Comparison of ENCODE assay signal across 13 cellular contexts in the genomic region with DNA sequence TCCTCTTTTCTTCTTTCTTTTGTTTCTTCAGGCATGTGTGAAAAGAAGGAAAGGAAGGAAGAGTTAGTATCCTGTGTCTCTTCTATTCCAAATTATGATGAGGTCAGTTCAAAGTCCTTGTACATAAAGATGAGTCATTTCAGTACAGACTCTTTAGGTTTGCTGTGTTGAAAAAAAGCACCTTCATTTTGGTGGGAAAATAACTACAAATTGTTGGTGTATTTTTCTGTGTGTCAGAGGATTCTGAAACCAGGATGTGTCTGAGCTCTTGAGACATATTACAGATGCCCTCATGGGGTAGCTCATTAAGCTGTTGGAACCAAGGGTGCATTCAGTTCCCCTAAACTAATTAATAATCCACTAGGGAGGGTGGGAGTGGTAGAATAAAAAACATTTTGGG. TPM values are rescaled to one million over a fixed set of nuclear protein-coding genes. Genes with fewer than 3 reads are reported as not detected.
DNase-seq lines count a peak whose midpoint lies in the region; ATAC-seq and TF ChIP-seq lines count a peak whose summit lies in the region.
"Had no signal": no experiment of that assay in that cellular context is flagged by ENCODE, and none has a peak within 500 bp of the region (broad histone marks: within the 10 kb centered on the region; RNA-seq: fewer than 3 reads in every experiment).

No MANE protein-coding gene starts in this region.

- no peaks in the 10 kb centered on the region for H3K9me3 Mint-ChIP-seq in activated CD8-positive, alpha-beta T cell treated with anti-CD3 and anti-CD28 coated beads for 36 hours
- no peaks in the 10 kb centered on the region for H3K9me3 Mint-ChIP-seq in activated CD8-positive, alpha-beta T cell treated with anti-CD3 and anti-CD28 coated beads, Interleukin-2, amount 10 ng/mL, durations not matched to agents 7 days and 5 days (ENCODE audit: insufficient read depth)
- H3K9me3 Mint-ChIP-seq: central memory CD8-positive, alpha-beta T cell had no signal

- H3K36me3 Mint-ChIP-seq in activated CD8-positive, alpha-beta T cell treated with anti-CD3 and anti-CD28 coated beads for 36 hours (ENCODE audit: low read depth): no peaks in the 10 kb centered on the region
- H3K36me3 Mint-ChIP-seq in activated CD8-positive, alpha-beta T cell treated with anti-CD3 and anti-CD28 coated beads, Interleukin-2, amount 10 ng/mL, durations not matched to agents 7 days and 5 days (ENCODE audit: low read depth): no peaks in the 10 kb centered on the region

- intact Hi-C loops in activated CD8-positive, alpha-beta T cell treated with anti-CD3 and anti-CD28 coated beads for 36 hours (cut with micrococcal nuclease): no loop called here
- intact Hi-C loops in mucosa of descending colon (cut with DNase I, micrococcal nuclease): no loop called here
- intact Hi-C loops in heart left ventricle (cut with DNase I): no loop called here
- intact Hi-C loops in esophagus squamous epithelium (cut with DNase I): no loop called here

- in situ Hi-C loops in HAP-1 (cut with MboI; ENCODE audit: low sequenced_read_pairs): no loop called here

- H3K27ac Mint-ChIP-seq in activated CD8-positive, alpha-beta T cell treated with anti-CD3 and anti-CD28 coated beads for 36 hours: no peak overlapping the region
- no peak overlapping the region for H3K27ac Mint-ChIP-seq in activated CD8-positive, alpha-beta T cell treated with anti-CD3 and anti-CD28 coated beads, Interleukin-2, amount 10 ng/mL, durations not matched to agents 7 days and 5 days

- no peak for TF ChIP-seq CTCF in activated CD8-positive, alpha-beta T cell treated with anti-CD3 and anti-CD28 coated beads for 36 hours (IDR thresholded peaks at IDR 0.05)
- TF ChIP-seq CTCF in HEK293 (tag by site-specific recombination; IDR thresholded peaks at IDR 0.05) (no peak), mucosa of descending colon (IDR thresholded peaks at IDR 0.05) (no peak), heart left ventricle (IDR thresholded peaks at IDR 0.05) (no peak), esophagus squamous epithelium (IDR thresholded peaks at IDR 0.05) (no peak)

- DNase-seq in activated CD8-positive, alpha-beta T cell treated with anti-CD3 and anti-CD28 coated beads for 36 hours: no peak
- DNase-seq in activated CD8-positive, alpha-beta T cell treated with anti-CD3 and anti-CD28 coated beads, Interleukin-2, amount 10 ng/mL, durations not matched to agents 7 days and 5 days: no peak
- DNase-seq in mucosa of descending colon: no peak
- DNase-seq in heart left ventricle: no peak
- no peak for DNase-seq in HAP-1 (ENCODE audit: low spot score in 2 of 2)
- DNase-seq in esophagus squamous epithelium (lab: John Stamatoyannopoulos, UW): no peak
- DNase-seq: 8988T; activated naive CD4-positive, alpha-beta T cell treated with anti-CD3 and anti-CD28 coated beads, Interleukin-2, amount 50 U/mL, for 16 hours; ovary; upper lobe of right lung had no signal

- H3K4me3 ChIP-seq in HEK293 (ENCODE audit: low read depth, low read length): no peak overlapping the region
- no peak overlapping the region for H3K4me3 ChIP-seq in mucosa of descending colon
- H3K4me3 ChIP-seq in heart left ventricle: no peak overlapping the region
- H3K4me3 ChIP-seq in HAP-1: no peak overlapping the region
- H3K4me3 ChIP-seq in esophagus squamous epithelium: no peak overlapping the region
- H3K4me3 ChIP-seq: ovary, upper lobe of right lung had no signal

- H3K27ac ChIP-seq in HEK293 (ENCODE audit: extremely low read depth, low read depth, low read length): no peak overlapping the region
- H3K27ac ChIP-seq in heart left ventricle: no peak overlapping the region
- H3K27ac ChIP-seq in esophagus squamous epithelium: no peak overlapping the region
- H3K27ac ChIP-seq: ovary, upper lobe of right lung had no signal

- H3K9me3 ChIP-seq in HEK293 (ENCODE audit: control insufficient read depth, insufficient read depth, low read depth, low read length) (no peaks in the 10 kb centered on the region), mucosa of descending colon (no peaks in the 10 kb centered on the region), heart left ventricle (no peaks in the 10 kb centered on the region), HAP-1 (no peaks in the 10 kb centered on the region), esophagus squamous epithelium (no peaks in the 10 kb centered on the region)
- H3K9me3 ChIP-seq: ovary, upper lobe of right lung had no signal

- CTCF ChIA-PET in activated CD8-positive, alpha-beta T cell treated with anti-CD3 and anti-CD28 coated beads for 36 hours (lab: Charles Lee): no interaction called here
- CTCF ChIA-PET in activated CD8-positive, alpha-beta T cell treated with anti-CD3 and anti-CD28 coated beads, Interleukin-2, amount 10 ng/mL, durations not matched to agents 7 days and 5 days (lab: Charles Lee): interaction anchor here (1.0 kb wide), 1 partner anchor 15 kb away, joined by 4 read pairs; no protein-coding TSS in a partner anchor
- CTCF ChIA-PET in HEK293 (lab: Yijun Ruan, JAX): no interaction called here

- H3K4me3 Mint-ChIP-seq in activated CD8-positive, alpha-beta T cell treated with anti-CD3 and anti-CD28 coated beads for 36 hours: no peak overlapping the region
- H3K4me3 Mint-ChIP-seq in activated CD8-positive, alpha-beta T cell treated with anti-CD3 and anti-CD28 coated beads, Interleukin-2, amount 10 ng/mL, durations not matched to agents 7 days and 5 days: no peak overlapping the region
- H3K4me3 Mint-ChIP-seq: central memory CD8-positive, alpha-beta T cell had no signal

- no peaks in the 10 kb centered on the region for H3K36me3 ChIP-seq in HEK293 (ENCODE audit: control insufficient read depth in 2 of 2, insufficient read depth in 1 of 2, low read length in 2 of 2)
- no peaks in the 10 kb centered on the region for H3K36me3 ChIP-seq in mucosa of descending colon (ENCODE audit: low read depth)
- H3K36me3 ChIP-seq in heart left ventricle: no peaks in the 10 kb centered on the region
- H3K36me3 ChIP-seq in HAP-1 (replicated peaks): no peaks in the 10 kb centered on the region
- no peaks in the 10 kb centered on the region for H3K36me3 ChIP-seq in esophagus squamous epithelium
- H3K36me3 ChIP-seq: ovary, upper lobe of right lung had no signal

- POLR2A ChIA-PET in activated CD8-positive, alpha-beta T cell treated with anti-CD3 and anti-CD28 coated beads for 36 hours (lab: Charles Lee): no interaction called here
- POLR2A ChIA-PET in activated CD8-positive, alpha-beta T cell treated with anti-CD3 and anti-CD28 coated beads, Interleukin-2, amount 10 ng/mL, durations not matched to agents 7 days and 5 days (lab: Charles Lee): no interaction called here
- POLR2A ChIA-PET in HEK293 (lab: Yijun Ruan, JAX): interaction anchor here (0.6 to 0.7 kb wide), 2 partner anchors 72 to 218 kb away, joined by 4 read pairs; no protein-coding TSS in a partner anchor

- TF ChIP-seq POLR2A in heart left ventricle (IDR thresholded peaks at IDR 0.05): no peak
- TF ChIP-seq POLR2A in esophagus squamous epithelium (IDR thresholded peaks at IDR 0.05): no peak

- peak; percentile 41 for ATAC-seq in activated CD8-positive, alpha-beta T cell treated with anti-CD3 and anti-CD28 coated beads for 36 hours
- no peak for ATAC-seq in activated CD8-positive, alpha-beta T cell treated with anti-CD3 and anti-CD28 coated beads, Interleukin-2, amount 10 ng/mL, durations not matched to agents 7 days and 5 days
- peak; percentile 73 for ATAC-seq in HG03378 (IDR thresholded peaks at IDR 0.05; ENCODE audit: unreplicated experiment)
- peak; percentile 32 for ATAC-seq in mucosa of descending colon
- ATAC-seq in heart left ventricle: no peak
- ATAC-seq: upper lobe of right lung had no signal

- H3K4me1 ChIP-seq in HEK293 (ENCODE audit: control insufficient read depth, insufficient read depth, low read length) (no peaks in the 10 kb centered on the region), mucosa of descending colon (ENCODE audit: low read depth) (peaks cover 9% of the 10 kb centered on the region), heart left ventricle (peaks cover 0 to 9% (median 5%) of the 10 kb centered on the region in 12 donors), HAP-1 (peaks cover 6% of the 10 kb centered on the region), esophagus squamous epithelium (peaks cover 0 to 16% (median 0%) of the 10 kb centered on the region in 3 donors)

- peaks cover 13% of the 10 kb centered on the region for H3K4me1 Mint-ChIP-seq in activated CD8-positive, alpha-beta T cell treated with anti-CD3 and anti-CD28 coated beads for 36 hours (ENCODE audit: low read depth)
- H3K4me1 Mint-ChIP-seq in activated CD8-positive, alpha-beta T cell treated with anti-CD3 and anti-CD28 coated beads, Interleukin-2, amount 10 ng/mL, durations not matched to agents 7 days and 5 days (ENCODE audit: low read depth): peaks cover 32% of the 10 kb centered on the region

- H3K27me3 ChIP-seq in heart left ventricle: no peaks in the 10 kb centered on the region
- no peaks in the 10 kb centered on the region for H3K27me3 ChIP-seq in HAP-1 (ENCODE audit: low read depth)
- H3K27me3 ChIP-seq in esophagus squamous epithelium: no peaks in the 10 kb centered on the region
- H3K27me3 ChIP-seq: ovary, upper lobe of right lung had no signal

- no peaks in the 10 kb centered on the region for H3K27me3 Mint-ChIP-seq in activated CD8-positive, alpha-beta T cell treated with anti-CD3 and anti-CD28 coated beads for 36 hours
- H3K27me3 Mint-ChIP-seq in activated CD8-positive, alpha-beta T cell treated with anti-CD3 and anti-CD28 coated beads, Interleukin-2, amount 10 ng/mL, durations not matched to agents 7 days and 5 days (ENCODE audit: low read depth): no peaks in the 10 kb centered on the region

TF ChIP-seq in HEK293, 187 proteins besides CTCF, POLR2A, EP300 and RAD21 (continues in another document):
- TF ChIP-seq ZNF366 (tag by site-specific recombination; conservative IDR thresholded peaks at IDR 0.05) (0 out of 2 replicates have a peak, but pooled peaks have one; percentile 30), ZNF747 (tag by site-specific recombination; IDR thresholded peaks at IDR 0.05) (no peak)

RNA-seq across cellular contexts. Expression of a gene that starts 5.8 kb away (rescaled TPM):
- total RNA-seq in activated CD8-positive, alpha-beta T cell treated with anti-CD3 and anti-CD28 coated beads for 36 hours: 100 to 1,000 TPM; 214 TPM
- total RNA-seq in activated CD8-positive, alpha-beta T cell treated with anti-CD3 and anti-CD28 coated beads, Interleukin-2, amount 10 ng/mL, durations not matched to agents 7 days and 5 days: 100 to 1,000 TPM; 139 to 140 TPM
- total RNA-seq in mucosa of descending colon: 10 to 100 TPM; 24.3 to 80.0 (median 44.0) TPM
- total RNA-seq in heart left ventricle: 10 to 100 TPM; 24.6 to 88.1 (median 44.5) TPM
- 10 to 100 TPM; 32.5 to 55.3 TPM for polyA plus RNA-seq in heart left ventricle
- 10 to 100 TPM; 29.3 to 86.1 (median 34.9) TPM for total RNA-seq in esophagus squamous epithelium

RNA-seq across cellular contexts. Expression of a gene that starts 32.3 kb away (rescaled TPM):
- total RNA-seq in activated CD8-positive, alpha-beta T cell treated with anti-CD3 and anti-CD28 coated beads for 36 hours: 1 to 10 TPM; 2.4 to 2.5 TPM
- 1 to 10 TPM; 5.0 to 5.5 TPM for total RNA-seq in activated CD8-positive, alpha-beta T cell treated with anti-CD3 and anti-CD28 coated beads, Interleukin-2, amount 10 ng/mL, durations not matched to agents 7 days and 5 days
- total RNA-seq in mucosa of descending colon: 1 to 10 TPM; 3.1 to 5.1 (median 4.0) TPM
- 10 to 100 TPM in 8 of 9 donors, 1 to 10 TPM in 1; 9.5 to 27.2 (median 20.9) TPM for total RNA-seq in heart left ventricle
- polyA plus RNA-seq in heart left ventricle: 1 to 10 TPM; 5.5 to 5.7 TPM
- 1 to 10 TPM; 2.3 to 9.2 (median 7.1) TPM for total RNA-seq in esophagus squamous epithelium

Comparison
In these comparisons a context has a peak if more than half of its experiments do, and no peak if none do; other contexts are left out.
1. ATAC-seq: peak in activated CD8-positive, alpha-beta T cell treated with anti-CD3 and anti-CD28 coated beads for 36 hours (single experiment), HG03378 (single experiment) and mucosa of descending colon (single experiment); none in activated CD8-positive, alpha-beta T cell treated with anti-CD3 and anti-CD28 coated beads, Interleukin-2, amount 10 ng/mL, durations not matched to agents 7 days and 5 days (single experiment) and heart left ventricle (0 of 4).